15 cellular contexts compared by ENCODE assay signal in the genomic region with DNA sequence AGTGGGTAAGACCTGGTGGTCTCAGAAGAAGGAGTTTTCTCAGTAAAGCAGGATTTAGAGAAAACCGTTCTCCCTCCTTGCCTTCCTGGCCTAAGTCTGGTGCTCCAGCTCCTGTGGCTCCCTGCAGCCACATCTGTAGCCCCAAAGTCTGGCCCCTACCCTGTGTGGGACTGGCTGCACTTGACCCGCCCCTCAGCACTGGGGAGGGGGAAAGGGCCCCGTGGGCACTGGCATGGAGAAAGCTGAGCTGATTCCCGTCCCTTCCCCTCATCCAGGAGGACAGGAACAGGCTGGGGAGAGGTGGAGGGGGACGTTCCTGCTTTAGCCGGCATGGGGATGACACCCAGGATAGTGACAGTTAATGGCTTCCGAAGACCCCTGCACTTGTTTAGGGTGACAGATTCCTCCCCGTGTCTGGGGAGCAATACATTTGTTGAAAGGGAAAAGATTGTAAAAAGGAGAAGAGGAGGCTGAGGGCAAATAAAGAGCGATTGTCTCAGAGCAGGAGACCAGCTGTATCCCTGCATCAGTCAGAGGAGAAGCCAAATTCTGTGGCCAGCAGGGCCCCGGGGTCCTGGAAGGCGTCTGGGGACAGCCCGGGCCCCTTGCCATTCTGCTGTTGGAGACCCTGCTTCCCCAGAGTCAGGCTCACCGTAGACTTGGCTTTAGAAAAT. TPM values are rescaled to one million over a fixed set of nuclear protein-coding genes. Genes with fewer than 3 reads are reported as not detected.
"Had no signal": no experiment of that assay in that cellular context is flagged by ENCODE, and none has a peak within 500 bp of the region (broad histone marks: within the 10 kb centered on the region; RNA-seq: fewer than 3 reads in every experiment).

No MANE protein-coding gene starts in this region.

- H3K9ac ChIP-seq: SK-N-SH had no signal

- H3K4me2 ChIP-seq: SK-N-SH had no signal

- H3K4me1 ChIP-seq: breast epithelium had no signal

- H3K9me3 ChIP-seq: breast epithelium, ovary, SK-N-SH had no signal

- H3K36me3 ChIP-seq: breast epithelium, ovary had no signal

- ATAC-seq: activated CD4-positive, CD25-positive, alpha-beta regulatory T cell treated with anti-CD3 and anti-CD28 coated beads, Interleukin-2, amount 50 U/mL, for 24 hours; left colon; T-cell had no signal

- H3K27me3 ChIP-seq: breast epithelium, ovary had no signal

- H3K27ac ChIP-seq: ovary had no signal

- H3K4me3 ChIP-seq: breast epithelium, ovary had no signal

- DNase-seq: activated CD4-positive, alpha-beta T cell treated with anti-CD3 and anti-CD28 coated beads, Interleukin-2, amount 50 U/mL, for 1 hour; activated CD8-positive, alpha-beta memory T cell treated with anti-CD3 and anti-CD28 coated beads for 24 hours; activated naive CD8-positive, alpha-beta T cell treated with anti-CD3 and anti-CD28 coated beads, Interleukin-2, amount 10 ng/mL, durations not matched to agents 7 days and 5 days; foreskin fibroblast; left colon; ovary; SK-N-SH; stimulated activated CD4-positive, alpha-beta T cell treated with anti-CD3 and anti-CD28 coated beads, Interleukin-15, amount 100 ng/mL, for 24 hours; stimulated activated CD4-positive, alpha-beta T cell treated with anti-CD3 and anti-CD28 coated beads, Interleukin-4, amount 100 ng/mL, for 24 hours; stimulated activated naive CD4-positive, alpha-beta T cell; T-cell; T-helper 9 cell had no signal

RNA-seq across cellular contexts. Expression of gene GRIN2C, which starts 37.9 kb away (rescaled TPM):
- total RNA-seq: myocyte, T-cell had no signal
